Comparison of ENCODE assay signal across 11 cellular contexts in genomic region chr15:90813796-90814192, GRCh38. TPM values are rescaled to one million over a fixed set of nuclear protein-coding genes. Genes with fewer than 3 reads are reported as not detected.
A peak's percentile ranks its signal among the peaks of the same experiment; 100 is the strongest.
DNase-seq lines count a peak whose midpoint lies in the region; ATAC-seq, FAIRE-seq and TF ChIP-seq lines count a peak whose summit lies in the region.
"Had no signal": no experiment of that assay in that cellular context is flagged by ENCODE, and none has a peak within 500 bp of the region (broad histone marks: within the 10 kb centered on the region; RNA-seq: fewer than 3 reads in every experiment).

No MANE protein-coding gene starts in this region.

- POLR2A ChIA-PET in H1 (lab: Charles Lee; ENCODE audit: partially characterized antibody), result interaction anchor here (0.9 kb wide), 1 partner anchor 14 kb away, joined by 3 read pairs; no protein-coding TSS in a partner anchor

- 73% methylated on average over 2 of the region's 2 CpGs; no CpG with 5 or more reads in 1 of the 2 experiments for WGBS in H1 (ENCODE audit: extremely low coverage in 1 of 2, insufficient coverage in 1 of 2, insufficient read length in 1 of 2, insufficient replicate concordance in 2 of 2, low coverage in 1 of 2, low lambda C conversion rate in 2 of 2, missing lambda C conversion rate in 1 of 2), 2 experiments

- no peaks in the 10 kb centered on the region for H3K9me3 ChIP-seq in H1 (ENCODE audit: insufficient read depth in 2 of 2, low read depth in 1 of 2, low read length in 1 of 2)

- TF ChIP-seq POLR2A in H1 (IDR thresholded peaks at IDR 0.05; ENCODE audit: control extremely low read depth in 1 of 2, low read depth in 2 of 2, low read length in 2 of 2), result no peak
- TF ChIP-seq POLR2A in H54 (IDR thresholded peaks at IDR 0.05; ENCODE audit: low read depth, low read length), result no peak

- H3K23ac ChIP-seq in H1 (ENCODE audit: insufficient read length), result no peak overlapping the region

- H3K36me3 ChIP-seq in H1 (ENCODE audit: control insufficient read depth in 2 of 4, insufficient read depth in 4 of 4, low read length in 3 of 4), result peaks cover 9 to 51% (median 22%) of the 10 kb centered on the region in 4 experiments

- H3K4me2 ChIP-seq in H1 (ENCODE audit: insufficient read depth in 1 of 2, low read depth in 2 of 2, low read length in 2 of 2), result peak overlapping the region; percentile 30 to 56; a peak in 2 of 4 replicates

- no peak overlapping the region for H2BK5ac ChIP-seq in H1 (ENCODE audit: low read depth, low read length)

- H2AK5ac ChIP-seq in H1 (ENCODE audit: low read depth, low read length), result no peak overlapping the region

- ATAC-seq in activated T-cell treated with anti-CD3 and anti-CD28 coated beads, Interleukin-2, amount 50 U/mL, for 4 hours, result peak in 1 of 2 donors; percentile 47
- ATAC-seq in HG03460 (IDR thresholded peaks at IDR 0.05; ENCODE audit: unreplicated experiment), result no peak

- no peaks in the 10 kb centered on the region for H3K27me3 ChIP-seq in H1 (replicated peaks in 1 of 4; ENCODE audit: control insufficient read depth in 3 of 4, extremely low read depth in 1 of 4, insufficient read depth in 3 of 4, low read length in 3 of 4)

- H4K5ac ChIP-seq in H1 (ENCODE audit: insufficient read length, low read depth, low read length), result peak overlapping the region; percentile 40

- H3K4ac ChIP-seq in H1 (replicated peaks; ENCODE audit: insufficient read length, low read depth, low read length), result no peak overlapping the region

- H3K79me2 ChIP-seq in H1 (ENCODE audit: control insufficient read depth in 1 of 2, insufficient read depth in 2 of 2, low read length in 2 of 2), result no peaks in the 10 kb centered on the region

- no peak overlapping the region for H4K91ac ChIP-seq in H1 (replicated peaks; ENCODE audit: insufficient read length, low read length)

- H3K4me3 ChIP-seq in H1 (ENCODE audit: extremely low read depth in 1 of 4, insufficient read depth in 2 of 4, low read depth in 3 of 4, low read length in 4 of 4), result peak overlapping the region in 1 of 4 experiments; percentile 10; a peak in 1 of 8 replicates

- no peak for DNase-seq in activated T-cell treated with anti-CD3 and anti-CD28 coated beads, Interleukin-2, amount 50 U/mL, for 4 hours
- DNase-seq in activated T-cell treated with anti-CD3 and anti-CD28 coated beads, Interleukin-2, amount 50 U/mL, for 48 hours, result no peak
- DNase-seq in H1 (ENCODE audit: low read depth in 1 of 2, low spot score in 2 of 2) (no peak), cerebellar nuclear complex (lab: John Stamatoyannopoulos, UW) (no peak), H54 (ENCODE audit: insufficient read length, low spot score) (no peak)

- H2BK12ac ChIP-seq in H1 (ENCODE audit: low read depth, low read length), result no peak overlapping the region

- peak overlapping the region; percentile 6 for H3K4me3 Mint-ChIP-seq in activated T-cell treated with anti-CD3 and anti-CD28 coated beads, Interleukin-2, amount 50 U/mL, for 4 hours
- peak overlapping the region; percentile 54 for H3K4me3 Mint-ChIP-seq in T-helper 1 cell treated with Interleukin-12 subunit alpha and Interleukin-12 subunit beta and Interleukin-4 antibody, amounts not matched to agents 30 μg/mL and 1 μg/mL, for 36 hours
- no peak overlapping the region for H3K4me3 Mint-ChIP-seq in stimulated activated naive CD8-positive, alpha-beta T cell treated with anti-CD3 and anti-CD28 coated beads, Interleukin-15, Interleukin-2, amounts not matched to agents 100 ng/mL and 50 ng/mL, for 24 hours
- H3K4me3 Mint-ChIP-seq: B cell, neural crest cell had no signal

- H3K4me1 ChIP-seq in H1 (replicated peaks in 1 of 4; ENCODE audit: control insufficient read depth in 3 of 4, insufficient read depth in 4 of 4, low read length in 3 of 4), result peaks cover 12 to 24% (median 18%) of the 10 kb centered on the region in 4 experiments

- no peak overlapping the region for H2AFZ ChIP-seq in H1 (ENCODE audit: low read length)

- H3K23me2 ChIP-seq in H1 (ENCODE audit: low read depth, low read length), result no peaks in the 10 kb centered on the region

- peak overlapping the region; percentile 94 for H3K27ac Mint-ChIP-seq in T-helper 1 cell treated with Interleukin-12 subunit alpha and Interleukin-12 subunit beta and Interleukin-4 antibody, amounts not matched to agents 30 μg/mL and 1 μg/mL, for 36 hours
- peak overlapping the region; percentile 45 for H3K27ac Mint-ChIP-seq in stimulated activated naive CD8-positive, alpha-beta T cell treated with anti-CD3 and anti-CD28 coated beads, Interleukin-15, Interleukin-2, amounts not matched to agents 100 ng/mL and 50 ng/mL, for 24 hours
- H3K27ac Mint-ChIP-seq: B cell had no signal

- no peak for TF ChIP-seq EP300 in H1 (IDR thresholded peaks at IDR 0.05; ENCODE audit: borderline replicate concordance in 1 of 2, low read depth in 2 of 2, low read length in 2 of 2)

- H3K27me3 Mint-ChIP-seq in activated T-cell treated with anti-CD3 and anti-CD28 coated beads, Interleukin-2, amount 50 U/mL, for 4 hours (ENCODE audit: low read depth), result no peaks in the 10 kb centered on the region
- H3K27me3 Mint-ChIP-seq in T-helper 1 cell treated with Interleukin-12 subunit alpha and Interleukin-12 subunit beta and Interleukin-4 antibody, amounts not matched to agents 30 μg/mL and 1 μg/mL, for 36 hours (ENCODE audit: low read depth), result no peaks in the 10 kb centered on the region
- no peaks in the 10 kb centered on the region for H3K27me3 Mint-ChIP-seq in stimulated activated naive CD8-positive, alpha-beta T cell treated with anti-CD3 and anti-CD28 coated beads, Interleukin-15, Interleukin-2, amounts not matched to agents 100 ng/mL and 50 ng/mL, for 24 hours
- H3K27me3 Mint-ChIP-seq: B cell had no signal

- H4K8ac ChIP-seq in H1 (ENCODE audit: extremely low read depth, insufficient read depth, low read length), result no peak overlapping the region

- no peak overlapping the region for H3K18ac ChIP-seq in H1 (ENCODE audit: extremely low read depth, low read length)

- H4K20me1 ChIP-seq in H1 (replicated peaks in 1 of 2; ENCODE audit: control insufficient read depth in 1 of 2, insufficient read depth in 2 of 2, low read length in 2 of 2), result no peaks in the 10 kb centered on the region

- H2BK15ac ChIP-seq in H1 (ENCODE audit: low read length), result no peak overlapping the region

- no peak overlapping the region for H2BK120ac ChIP-seq in H1 (replicated peaks; ENCODE audit: low read depth, low read length)

- H3K9me3 Mint-ChIP-seq in activated T-cell treated with anti-CD3 and anti-CD28 coated beads, Interleukin-2, amount 50 U/mL, for 4 hours, result no peaks in the 10 kb centered on the region
- H3K9me3 Mint-ChIP-seq in T-helper 1 cell treated with Interleukin-12 subunit alpha and Interleukin-12 subunit beta and Interleukin-4 antibody, amounts not matched to agents 30 μg/mL and 1 μg/mL, for 36 hours, result no peaks in the 10 kb centered on the region
- no peaks in the 10 kb centered on the region for H3K9me3 Mint-ChIP-seq in stimulated activated naive CD8-positive, alpha-beta T cell treated with anti-CD3 and anti-CD28 coated beads, Interleukin-15, Interleukin-2, amounts not matched to agents 100 ng/mL and 50 ng/mL, for 24 hours
- H3K9me3 Mint-ChIP-seq: neural crest cell had no signal

- H3K9ac ChIP-seq in H1 (replicated peaks in 1 of 4; ENCODE audit: extremely low read depth in 1 of 4, low read depth in 3 of 4, low read length in 3 of 4), result no peak overlapping the region

- peak; percentile 81 for FAIRE-seq in H1 (lab: Jason Lieb, UNC)
- FAIRE-seq in H54 (lab: Jason Lieb, UNC), result no peak
- FAIRE-seq: bronchial epithelial cell had no signal

- H3K56ac ChIP-seq in H1 (replicated peaks; ENCODE audit: insufficient read length, low read depth, low read length), result no peak overlapping the region

- H3K79me1 ChIP-seq in H1 (ENCODE audit: low read depth, low read length), result no peaks in the 10 kb centered on the region

- CTCF ChIA-PET in H1 (lab: Charles Lee; ENCODE audit: partially characterized antibody), result interaction anchor here (0.9 to 12.3 kb wide), 5 partner anchors 9 to 119 kb away, joined by 3 to 132 read pairs (median 5); partner anchors contain the start of genes FES and HDDC3

- H3K36me3 Mint-ChIP-seq in activated T-cell treated with anti-CD3 and anti-CD28 coated beads, Interleukin-2, amount 50 U/mL, for 4 hours (ENCODE audit: insufficient read depth), result peaks cover 15% of the 10 kb centered on the region
- H3K36me3 Mint-ChIP-seq in T-helper 1 cell treated with Interleukin-12 subunit alpha and Interleukin-12 subunit beta and Interleukin-4 antibody, amounts not matched to agents 30 μg/mL and 1 μg/mL, for 36 hours (ENCODE audit: low read depth), result peaks cover 68% of the 10 kb centered on the region
- peaks cover 60% of the 10 kb centered on the region for H3K36me3 Mint-ChIP-seq in stimulated activated naive CD8-positive, alpha-beta T cell treated with anti-CD3 and anti-CD28 coated beads, Interleukin-15, Interleukin-2, amounts not matched to agents 100 ng/mL and 50 ng/mL, for 24 hours (ENCODE audit: low read depth)

- H2BK20ac ChIP-seq in H1 (ENCODE audit: low read length), result no peak overlapping the region

- H3K27ac ChIP-seq in H1 (ENCODE audit: low read depth, low read length), result no peak overlapping the region; the same call in 1 of the 2 replicates

- H3K4me1 Mint-ChIP-seq in activated T-cell treated with anti-CD3 and anti-CD28 coated beads, Interleukin-2, amount 50 U/mL, for 4 hours (ENCODE audit: low read depth), result peaks cover 42% of the 10 kb centered on the region
- H3K4me1 Mint-ChIP-seq in T-helper 1 cell treated with Interleukin-12 subunit alpha and Interleukin-12 subunit beta and Interleukin-4 antibody, amounts not matched to agents 30 μg/mL and 1 μg/mL, for 36 hours (ENCODE audit: low read depth), result peaks cover 82% of the 10 kb centered on the region
- H3K4me1 Mint-ChIP-seq in stimulated activated naive CD8-positive, alpha-beta T cell treated with anti-CD3 and anti-CD28 coated beads, Interleukin-15, Interleukin-2, amounts not matched to agents 100 ng/mL and 50 ng/mL, for 24 hours (ENCODE audit: low read depth), result peaks cover 57% of the 10 kb centered on the region
- H3K4me1 Mint-ChIP-seq: neural crest cell had no signal

- TF ChIP-seq RAD21 in H1 (IDR thresholded peaks at IDR 0.05 in 1 of 2, conservative IDR thresholded peaks at IDR 0.05 in 1 of 2; ENCODE audit: low read depth in 2 of 2, low read length in 2 of 2), result no peak

- TF ChIP-seq CTCF in H1 (IDR thresholded peaks at IDR 0.05; ENCODE audit: control extremely low read depth in 1 of 3, insufficient read depth in 1 of 3, low read depth in 1 of 3, low read length in 3 of 3), result no peak

- H3K14ac ChIP-seq in H1 (ENCODE audit: insufficient read length), result no peak overlapping the region

RNA-seq across cellular contexts. Expression of gene FURIN, which starts 54.6 kb away (rescaled TPM):
- 100 to 1,000 TPM; 162 to 242 (median 189) TPM for total RNA-seq in activated T-cell treated with anti-CD3 and anti-CD28 coated beads, Interleukin-2, amount 50 U/mL, for 4 hours
- 28.0 and 32.1 TPM in 2 replicates for total RNA-seq in H1 (2021; fragmentation: NEBNext Ultra II Directional; extraction: Animal tissue kit (Norgen Biotek cat#: 25700))
- polyA plus RNA-seq in H1 (2011; rRNA removed), result 15.8 and 22.5 TPM in 2 replicates
- 14.1 TPM for polyA plus RNA-seq in H1 (2011; cell fraction: cytosol; rRNA removed)
- 23.4 TPM for polyA plus RNA-seq in H1 (2011; cell fraction: nucleus; rRNA removed)
- 14.0 to 24.5 TPM (median 23.1 TPM) in 4 replicates for polyA plus RNA-seq in H1 (2012, experiment 1 of 2)
- 21.8 TPM for polyA plus RNA-seq in H1 (2012, experiment 2 of 2)
- 25.4 TPM for polyA plus RNA-seq in H1 (2013, experiment 1 of 2)
- polyA plus RNA-seq in H1 (2013, experiment 2 of 2), result 27.3 TPM
- polyA minus RNA-seq in H1 (2011; rRNA and poly(A)+ RNA removed), result 14.0 and 17.4 TPM in 2 replicates
- polyA minus RNA-seq in H1 (2011; cell fraction: cytosol; rRNA and poly(A)+ RNA removed), result 17.1 TPM
- polyA minus RNA-seq in H1 (2011; cell fraction: nucleus; rRNA and poly(A)+ RNA removed), result 12.8 TPM
